Comparison of ENCODE assay signal across 8 cellular contexts in genomic region chr9:115015018-115015635, GRCh38.
DNase-seq lines count a peak whose midpoint lies in the region; ATAC-seq and TF ChIP-seq lines count a peak whose summit lies in the region.

No MANE protein-coding gene starts in this region.

- H3K36me3 ChIP-seq in PC-3 (ENCODE audit: low read depth, low read length): no peaks in the 10 kb centered on the region

- H3K4me1 Mint-ChIP-seq in stimulated activated naive B cell treated with anti-CD40 and anti-IgM and Interleukin-4, amounts not matched to agents 10 μg/mL and 1 μg/mL and 100 μg/mL, for 72 hours: peaks cover 5 to 14% of the 10 kb centered on the region in 2 donors

- peaks cover 22 to 32% of the 10 kb centered on the region in 2 donors for H3K27me3 Mint-ChIP-seq in stimulated activated naive B cell treated with anti-CD40 and anti-IgM and Interleukin-4, amounts not matched to agents 10 μg/mL and 1 μg/mL and 100 μg/mL, for 72 hours

- CTCF ChIA-PET in PC-3 (lab: Charles Lee): interaction anchor here (0.8 kb wide), 1 partner anchor 108 kb away, joined by 5 read pairs; no protein-coding TSS in a partner anchor

- TF ChIP-seq CTCF in 22Rv1 (IDR thresholded peaks at IDR 0.05): peak; percentile 77
- peak; percentile 53; the same call in 1 of the 2 replicates for TF ChIP-seq CTCF in GM12875 (IDR thresholded peaks at IDR 0.05; ENCODE audit: borderline replicate concordance, insufficient read depth, low read depth, low read length)
- TF ChIP-seq CTCF in PC-3 (conservative IDR thresholded peaks at IDR 0.05; ENCODE audit: low read depth, low read length): peak; percentile 79
- peak; percentile 73 for TF ChIP-seq CTCF in fibroblast of mammary gland (conservative IDR thresholded peaks at IDR 0.05; ENCODE audit: control insufficient read depth, insufficient read depth, low read depth, low read length)

- no peaks in the 10 kb centered on the region for H4K20me1 ChIP-seq in PC-3 (ENCODE audit: low read length)

- H3K27ac Mint-ChIP-seq in stimulated activated naive B cell treated with anti-CD40 and anti-IgM and Interleukin-4, amounts not matched to agents 10 μg/mL and 1 μg/mL and 100 μg/mL, for 72 hours: no peak overlapping the region

- DNase-seq in PC-3: peak; percentile 58
- peak; percentile 76 for DNase-seq in fibroblast of mammary gland (ENCODE audit: low read depth)
- peak; percentile 49 for DNase-seq in renal cortical epithelial cell (ENCODE audit: low read depth)
- no peak for DNase-seq in stimulated activated naive B cell treated with anti-CD40 and anti-IgM and Interleukin-4, amounts not matched to agents 10 μg/mL and 1 μg/mL and 100 μg/mL, for 72 hours
- DNase-seq in stimulated activated CD4-positive, alpha-beta T cell treated with anti-CD3 and anti-CD28 coated beads, Interleukin-15, amount 100 ng/mL, for 24 hours: no peak

- H3K27ac ChIP-seq in 22Rv1 (no peak overlapping the region), PC-3 (ENCODE audit: low read length) (no peak overlapping the region)

- H3K4me3 ChIP-seq in GM12875 (ENCODE audit: low read depth, low read length) (no peak overlapping the region), PC-3 (ENCODE audit: low read length) (no peak overlapping the region), fibroblast of mammary gland (ENCODE audit: control insufficient read depth, low read depth, low read length) (no peak overlapping the region)

- H2AFZ ChIP-seq in PC-3 (ENCODE audit: low read length): no peak overlapping the region

- H3K9me3 Mint-ChIP-seq in stimulated activated naive B cell treated with anti-CD40 and anti-IgM and Interleukin-4, amounts not matched to agents 10 μg/mL and 1 μg/mL and 100 μg/mL, for 72 hours: no peaks in the 10 kb centered on the region

- H3K9ac ChIP-seq in PC-3 (ENCODE audit: low read length): no peak overlapping the region

- no peaks in the 10 kb centered on the region for H3K79me2 ChIP-seq in PC-3 (ENCODE audit: low read length)

- H3F3A ChIP-seq in PC-3 (ENCODE audit: low read length, unreplicated experiment): no peaks in the 10 kb centered on the region

- H3K9me2 ChIP-seq in PC-3 (replicated peaks; ENCODE audit: low read length): no peaks in the 10 kb centered on the region

- H3K4me1 ChIP-seq in PC-3 (ENCODE audit: insufficient read depth, low read length): peaks cover 21% of the 10 kb centered on the region

- no TSS peak for BruUV-seq in PC-3 (replicated peaks; lab: Mats Ljungman, UMichigan)

- intact Hi-C loops in PC-3 (cut with micrococcal nuclease): loop anchor here (2.0 to 5.0 kb wide), 3 partner anchors 102 to 510 kb away; partner anchors contain the start of gene TNC

- POLR2A ChIA-PET in PC-3 (lab: Charles Lee; ENCODE audit: unreplicated experiment): no interaction called here

- H3K4me2 ChIP-seq in PC-3 (ENCODE audit: low read length): no peak overlapping the region

- no peaks in the 10 kb centered on the region for H3K27me3 ChIP-seq in PC-3 (ENCODE audit: low read length)

- H3K9me3 ChIP-seq in PC-3 (ENCODE audit: low read length): no peaks in the 10 kb centered on the region

- H3K36me3 Mint-ChIP-seq in stimulated activated naive B cell treated with anti-CD40 and anti-IgM and Interleukin-4, amounts not matched to agents 10 μg/mL and 1 μg/mL and 100 μg/mL, for 72 hours: no peaks in the 10 kb centered on the region

- ATAC-seq in PC-3 (peak; percentile 49), HG03378 (IDR thresholded peaks at IDR 0.05; ENCODE audit: unreplicated experiment) (no peak)
- ATAC-seq in stimulated activated naive B cell treated with anti-CD40 and anti-IgM and Interleukin-4, amounts not matched to agents 10 μg/mL and 1 μg/mL and 100 μg/mL, for 72 hours (replicated peaks): no peak

- no peak overlapping the region for H3K4me3 Mint-ChIP-seq in stimulated activated naive B cell treated with anti-CD40 and anti-IgM and Interleukin-4, amounts not matched to agents 10 μg/mL and 1 μg/mL and 100 μg/mL, for 72 hours

Comparison
In these comparisons a context has a peak if more than half of its experiments do, and no peak if none do; other contexts are left out.
1. DNase-seq: peak in PC-3 (single experiment), fibroblast of mammary gland (single experiment) and renal cortical epithelial cell (single experiment); none in stimulated activated naive B cell treated with anti-CD40 and anti-IgM and Interleukin-4, amounts not matched to agents 10 μg/mL and 1 μg/mL and 100 μg/mL, for 72 hours (single experiment) and stimulated activated CD4-positive, alpha-beta T cell treated with anti-CD3 and anti-CD28 coated beads, Interleukin-15, amount 100 ng/mL, for 24 hours (single experiment).
2. Peak in every context shown above with its lines, with median percentiles within 50 percentile points of each other: CTCF ChIP-seq.